Comparison of ENCODE assay signal across 8 cellular contexts in the genomic region with DNA sequence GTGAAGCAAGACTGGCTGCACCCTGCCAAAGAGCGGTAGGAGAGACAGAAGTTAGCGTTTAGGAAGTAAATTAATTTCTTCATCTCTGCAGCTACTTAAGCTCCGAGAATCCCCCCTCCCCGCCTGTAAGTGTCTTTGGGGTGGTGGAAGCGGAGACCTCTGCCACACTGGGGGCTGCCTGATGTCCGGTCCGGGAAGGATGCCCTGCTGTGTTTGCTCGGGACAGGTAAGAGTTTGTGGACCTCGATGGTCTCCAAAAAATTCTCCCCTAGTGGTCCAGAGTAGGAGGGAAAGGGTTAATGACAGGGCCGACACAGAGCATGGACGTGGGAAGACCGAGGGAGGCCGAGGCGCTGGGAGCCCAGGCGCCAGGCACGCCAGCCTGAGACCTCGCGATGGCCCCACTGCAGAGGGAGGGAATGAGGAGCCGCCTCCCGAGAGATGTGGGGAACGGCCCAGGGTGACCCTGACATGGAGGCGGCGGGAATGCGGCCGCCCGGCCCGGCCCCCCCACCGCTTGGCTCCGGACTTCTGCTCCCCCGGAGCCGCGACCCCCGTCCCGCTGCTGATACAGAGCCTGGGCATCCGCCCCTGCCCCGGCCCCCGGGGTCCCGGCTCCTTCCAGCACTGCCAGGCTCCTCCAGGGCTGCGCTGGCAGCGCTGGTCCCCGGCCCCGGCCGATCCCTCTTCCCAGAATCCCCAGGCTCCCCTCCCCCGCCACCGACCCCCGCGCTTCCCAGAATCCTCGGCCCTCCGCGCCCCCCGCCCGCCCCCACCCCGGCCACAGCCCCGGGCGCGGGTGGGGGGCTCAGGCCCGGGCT. TPM values are rescaled to one million over a fixed set of nuclear protein-coding genes. Genes with fewer than 3 reads are reported as not detected.
DNase-seq lines count a peak whose midpoint lies in the region; ATAC-seq and TF ChIP-seq lines count a peak whose summit lies in the region.

No MANE protein-coding gene starts in this region.

- peaks cover 33% of the 10 kb centered on the region for H3K27me3 Mint-ChIP-seq in activated T-helper 2 cell treated with anti-CD3 and anti-CD28 coated beads, Interferon-gamma antibody, Interleukin-2, Interleukin-4, amounts not matched to agents 10 μg/mL and 5 μg/mL and 100 μg/mL, durations not matched to agents 14 hours and 24 hours and 36 hours (ENCODE audit: low read depth)

- no peaks in the 10 kb centered on the region for H3K9me3 ChIP-seq in heart right ventricle

- peak overlapping the region; percentile 71 to 99 (median 88) for H3K4me3 ChIP-seq in heart right ventricle

- no peaks in the 10 kb centered on the region for H3K27me3 ChIP-seq in heart right ventricle

- H3K36me3 Mint-ChIP-seq in activated T-helper 2 cell treated with anti-CD3 and anti-CD28 coated beads, Interferon-gamma antibody, Interleukin-2, Interleukin-4, amounts not matched to agents 10 μg/mL and 5 μg/mL and 100 μg/mL, durations not matched to agents 14 hours and 24 hours and 36 hours (ENCODE audit: low read depth), result no peaks in the 10 kb centered on the region

- peak overlapping the region; percentile 42 for H3K4me3 Mint-ChIP-seq in activated T-helper 2 cell treated with anti-CD3 and anti-CD28 coated beads, Interferon-gamma antibody, Interleukin-2, Interleukin-4, amounts not matched to agents 10 μg/mL and 5 μg/mL and 100 μg/mL, durations not matched to agents 14 hours and 24 hours and 36 hours (ENCODE audit: low read depth)

- DNase-seq in COLO829 (ENCODE audit: low spot score), result peak; percentile 48
- DNase-seq in HuH-7 (ENCODE audit: low spot score), result peak; percentile 67
- DNase-seq in activated T-helper 2 cell treated with anti-CD3 and anti-CD28 coated beads, Interferon-gamma antibody, Interleukin-2, Interleukin-4, amounts not matched to agents 10 μg/mL and 5 μg/mL and 100 μg/mL, durations not matched to agents 14 hours and 24 hours and 36 hours (ENCODE audit: low spot score), result no peak
- DNase-seq in heart right ventricle, result peak in 1 of 2 donors; percentile 52
- DNase-seq in posterior vena cava (ENCODE audit: low spot score), result peak; percentile 88
- no peak for DNase-seq in GM13976 (ENCODE audit: low spot score)
- no peak for DNase-seq in central memory CD4-positive, alpha-beta T cell
- no peak for DNase-seq in NK-92 (lab: John Stamatoyannopoulos, UW; ENCODE audit: unreplicated experiment)

- WGBS in heart right ventricle, 2 donors, result 3 to 4% methylated on average over 41 to 57 of the region's 57 CpGs

- no peaks in the 10 kb centered on the region for H3K9me3 Mint-ChIP-seq in activated T-helper 2 cell treated with anti-CD3 and anti-CD28 coated beads, Interferon-gamma antibody, Interleukin-2, Interleukin-4, amounts not matched to agents 10 μg/mL and 5 μg/mL and 100 μg/mL, durations not matched to agents 14 hours and 24 hours and 36 hours

- H3K36me3 ChIP-seq in heart right ventricle, result peaks cover 0 to 31% (median 16%) of the 10 kb centered on the region in 9 donors

- peaks cover 1% of the 10 kb centered on the region for H3K4me1 Mint-ChIP-seq in activated T-helper 2 cell treated with anti-CD3 and anti-CD28 coated beads, Interferon-gamma antibody, Interleukin-2, Interleukin-4, amounts not matched to agents 10 μg/mL and 5 μg/mL and 100 μg/mL, durations not matched to agents 14 hours and 24 hours and 36 hours (ENCODE audit: low read depth)

- no peak for TF ChIP-seq CTCF in heart right ventricle (IDR thresholded peaks at IDR 0.05)
- no peak for TF ChIP-seq CTCF in GM13976 (IDR thresholded peaks at IDR 0.05; ENCODE audit: borderline replicate concordance, control extremely low read depth, extremely low read depth, insufficient read depth, missing control alignments)

- H3K4me1 ChIP-seq in heart right ventricle, result peaks cover 10 to 26% (median 23%) of the 10 kb centered on the region in 9 donors

- peak; percentile 41 to 63 (median 50) for ATAC-seq in heart right ventricle

- H3K27ac Mint-ChIP-seq in activated T-helper 2 cell treated with anti-CD3 and anti-CD28 coated beads, Interferon-gamma antibody, Interleukin-2, Interleukin-4, amounts not matched to agents 10 μg/mL and 5 μg/mL and 100 μg/mL, durations not matched to agents 14 hours and 24 hours and 36 hours, result no peak overlapping the region

- in situ Hi-C loops in GM13976 (cut with MboI; ENCODE audit: low sequenced_read_pairs, unreplicated experiment), result no loop called here

- H3K27ac ChIP-seq in heart right ventricle, result peak overlapping the region; percentile 74 to 99 (median 96)

- intact Hi-C loops in activated T-helper 2 cell treated with anti-CD3 and anti-CD28 coated beads, Interferon-gamma antibody, Interleukin-2, Interleukin-4, amounts not matched to agents 10 μg/mL and 5 μg/mL and 100 μg/mL, durations not matched to agents 14 hours and 24 hours and 36 hours (cut with micrococcal nuclease), result no loop called here
- intact Hi-C loops in heart right ventricle (cut with DNase I), result no loop called here
- intact Hi-C loops in posterior vena cava (cut with DNase I), result no loop called here

RNA-seq across cellular contexts. Expression of a gene that starts 0.7 kb away (rescaled TPM):
- total RNA-seq in activated T-helper 2 cell treated with anti-CD3 and anti-CD28 coated beads, Interferon-gamma antibody, Interleukin-2, Interleukin-4, amounts not matched to agents 10 μg/mL and 5 μg/mL and 100 μg/mL, durations not matched to agents 14 hours and 24 hours and 36 hours, result 0.78 and 0.82 TPM in 2 replicates
- total RNA-seq in heart right ventricle (10 to 100 TPM; 20.3 to 35.5 (median 27.6) TPM), posterior vena cava (10 to 100 TPM; 10.1 to 11.2 TPM)
- 10 to 100 TPM in 1 of 2 donors, 1 to 10 TPM in 1; 7.3 to 15.4 TPM for polyA plus RNA-seq in heart right ventricle

RNA-seq across cellular contexts. Expression of a gene that starts 24.2 kb away (rescaled TPM):
- total RNA-seq in activated T-helper 2 cell treated with anti-CD3 and anti-CD28 coated beads, Interferon-gamma antibody, Interleukin-2, Interleukin-4, amounts not matched to agents 10 μg/mL and 5 μg/mL and 100 μg/mL, durations not matched to agents 14 hours and 24 hours and 36 hours, result 83.8 and 91.6 TPM in 2 replicates
- total RNA-seq in heart right ventricle (10 to 100 TPM; 33.0 to 69.9 (median 42.6) TPM), posterior vena cava (10 to 100 TPM; 60.9 to 66.5 TPM)
- 10 to 100 TPM; 40.2 to 50.2 TPM for polyA plus RNA-seq in heart right ventricle

RNA-seq across cellular contexts. Expression of a gene that starts 24.5 kb away (rescaled TPM):
- 2.3 and 2.8 TPM in 2 replicates for total RNA-seq in activated T-helper 2 cell treated with anti-CD3 and anti-CD28 coated beads, Interferon-gamma antibody, Interleukin-2, Interleukin-4, amounts not matched to agents 10 μg/mL and 5 μg/mL and 100 μg/mL, durations not matched to agents 14 hours and 24 hours and 36 hours
- total RNA-seq in heart right ventricle (1 to 10 TPM in 5 of 10 donors, under 1 TPM in 5; 0.44 to 2.2 (median 0.90) TPM), posterior vena cava (1 to 10 TPM; 1.2 TPM)
- polyA plus RNA-seq in heart right ventricle, result 1 to 10 TPM; 1.9 to 2.3 TPM

RNA-seq across cellular contexts. Expression of a gene that starts 38.1 kb away (rescaled TPM):
- total RNA-seq in activated T-helper 2 cell treated with anti-CD3 and anti-CD28 coated beads, Interferon-gamma antibody, Interleukin-2, Interleukin-4, amounts not matched to agents 10 μg/mL and 5 μg/mL and 100 μg/mL, durations not matched to agents 14 hours and 24 hours and 36 hours, result 38.1 and 41.6 TPM in 2 replicates
- total RNA-seq in heart right ventricle (10 to 100 TPM; 12.1 to 21.3 (median 15.0) TPM), posterior vena cava (10 to 100 TPM; 13.0 to 13.9 TPM)
- polyA plus RNA-seq in heart right ventricle, result 10 to 100 TPM; 29.1 to 40.7 TPM

Comparison
In these comparisons a context has a peak if more than half of its experiments do, and no peak if none do; other contexts are left out.
1. DNase-seq: peak in COLO829 (single experiment), HuH-7 (single experiment) and posterior vena cava (single experiment); none in activated T-helper 2 cell treated with anti-CD3 and anti-CD28 coated beads, Interferon-gamma antibody, Interleukin-2, Interleukin-4, amounts not matched to agents 10 μg/mL and 5 μg/mL and 100 μg/mL, durations not matched to agents 14 hours and 24 hours and 36 hours (single experiment), GM13976 (single experiment), central memory CD4-positive, alpha-beta T cell (single experiment) and NK-92 (single experiment).